Comparison of ENCODE assay signal across 8 cellular contexts in genomic region chr3:52845691-52846426, GRCh38. TPM values are rescaled to one million over a fixed set of nuclear protein-coding genes. Genes with fewer than 3 reads are reported as not detected.
DNase-seq lines count a peak whose midpoint lies in the region; ATAC-seq and TF ChIP-seq lines count a peak whose summit lies in the region.
"Had no signal": no experiment of that assay in that cellular context is flagged by ENCODE, and none has a peak within 500 bp of the region (broad histone marks: within the 10 kb centered on the region; RNA-seq: fewer than 3 reads in every experiment).

No MANE protein-coding gene starts in this region.

- no peak for TF ChIP-seq POLR2A in esophagus squamous epithelium (IDR thresholded peaks at IDR 0.05)
- TF ChIP-seq POLR2A in thyroid gland (IDR thresholded peaks at IDR 0.05) = no peak

- H3K4me1 ChIP-seq in esophagus squamous epithelium = peaks cover 0 to 67% (median 37%) of the 10 kb centered on the region in 3 donors
- peaks cover 4 to 31% of the 10 kb centered on the region in 2 donors for H3K4me1 ChIP-seq in thyroid gland

- no peaks in the 10 kb centered on the region for H3K9me3 Mint-ChIP-seq in activated CD8-positive, alpha-beta T cell treated with anti-CD3 and anti-CD28 coated beads for 36 hours
- H3K9me3 Mint-ChIP-seq in activated CD8-positive, alpha-beta T cell treated with anti-CD3 and anti-CD28 coated beads, Interleukin-2, amount 10 ng/mL, durations not matched to agents 7 days and 5 days (ENCODE audit: insufficient read depth) = no peaks in the 10 kb centered on the region

- CTCF ChIA-PET in activated CD8-positive, alpha-beta T cell treated with anti-CD3 and anti-CD28 coated beads for 36 hours (lab: Charles Lee) = interaction anchor here (0.9 to 3.6 kb wide), 14 partner anchors 8 to 349 kb away, joined by 3 to 11 read pairs (median 3); no protein-coding TSS in a partner anchor
- CTCF ChIA-PET in activated CD8-positive, alpha-beta T cell treated with anti-CD3 and anti-CD28 coated beads, Interleukin-2, amount 10 ng/mL, durations not matched to agents 7 days and 5 days (lab: Charles Lee) = interaction anchor here (0.7 to 2.2 kb wide), 12 partner anchors 9 to 264 kb away, joined by 3 to 6 read pairs (median 3); no protein-coding TSS in a partner anchor

- no peak for ATAC-seq in activated CD8-positive, alpha-beta T cell treated with anti-CD3 and anti-CD28 coated beads for 36 hours
- ATAC-seq in activated CD8-positive, alpha-beta T cell treated with anti-CD3 and anti-CD28 coated beads, Interleukin-2, amount 10 ng/mL, durations not matched to agents 7 days and 5 days = no peak

- H3K27me3 Mint-ChIP-seq in activated CD8-positive, alpha-beta T cell treated with anti-CD3 and anti-CD28 coated beads for 36 hours = no peaks in the 10 kb centered on the region
- H3K27me3 Mint-ChIP-seq in activated CD8-positive, alpha-beta T cell treated with anti-CD3 and anti-CD28 coated beads, Interleukin-2, amount 10 ng/mL, durations not matched to agents 7 days and 5 days (ENCODE audit: low read depth) = no peaks in the 10 kb centered on the region

- no peaks in the 10 kb centered on the region for H3K4me1 Mint-ChIP-seq in activated CD8-positive, alpha-beta T cell treated with anti-CD3 and anti-CD28 coated beads for 36 hours (ENCODE audit: low read depth)
- peaks cover 9% of the 10 kb centered on the region for H3K4me1 Mint-ChIP-seq in activated CD8-positive, alpha-beta T cell treated with anti-CD3 and anti-CD28 coated beads, Interleukin-2, amount 10 ng/mL, durations not matched to agents 7 days and 5 days (ENCODE audit: low read depth)

- intact Hi-C loops in activated CD8-positive, alpha-beta T cell treated with anti-CD3 and anti-CD28 coated beads for 36 hours (cut with micrococcal nuclease) = no loop called here
- intact Hi-C loops in esophagus squamous epithelium (cut with DNase I) = no loop called here
- intact Hi-C loops in thyroid gland (cut with DNase I) = no loop called here

- peak; percentile 54 for TF ChIP-seq CTCF in activated CD8-positive, alpha-beta T cell treated with anti-CD3 and anti-CD28 coated beads for 36 hours (IDR thresholded peaks at IDR 0.05)
- TF ChIP-seq CTCF in esophagus squamous epithelium (IDR thresholded peaks at IDR 0.05) = peak in 5 of 6 experiments; percentile 12 to 39 (median 27)
- TF ChIP-seq CTCF in thyroid gland (IDR thresholded peaks at IDR 0.05) = peak in 2 of 6 experiments; percentile 38 to 49

- WGBS in esophagus squamous epithelium, 2 donors = 68 to 71% methylated on average over 5 to 6 of the region's 7 CpGs
- WGBS in thyroid gland, 2 donors = 64 to 71% methylated on average over 5 to 6 of the region's 7 CpGs

- peaks cover 0 to 60% (median 6%) of the 10 kb centered on the region in 3 donors for H3K36me3 ChIP-seq in esophagus squamous epithelium
- H3K36me3 ChIP-seq in thyroid gland = peaks cover 8 to 35% of the 10 kb centered on the region in 2 donors

- H3K27me3 ChIP-seq in esophagus squamous epithelium = no peaks in the 10 kb centered on the region
- H3K27me3 ChIP-seq in thyroid gland = no peaks in the 10 kb centered on the region

- H3K4me3 Mint-ChIP-seq in activated CD8-positive, alpha-beta T cell treated with anti-CD3 and anti-CD28 coated beads for 36 hours = no peak overlapping the region
- H3K4me3 Mint-ChIP-seq in activated CD8-positive, alpha-beta T cell treated with anti-CD3 and anti-CD28 coated beads, Interleukin-2, amount 10 ng/mL, durations not matched to agents 7 days and 5 days = no peak overlapping the region

- H3K27ac Mint-ChIP-seq in activated CD8-positive, alpha-beta T cell treated with anti-CD3 and anti-CD28 coated beads for 36 hours = no peak overlapping the region
- H3K27ac Mint-ChIP-seq in activated CD8-positive, alpha-beta T cell treated with anti-CD3 and anti-CD28 coated beads, Interleukin-2, amount 10 ng/mL, durations not matched to agents 7 days and 5 days = no peak overlapping the region

- H3K27ac ChIP-seq in esophagus squamous epithelium (peak overlapping the region; percentile 31 to 92 (median 78)), thyroid gland (peak overlapping the region; percentile 39 to 57 (median 52))
- H3K27ac ChIP-seq: C4-2B had no signal

- peaks cover 4% of the 10 kb centered on the region for H3K36me3 Mint-ChIP-seq in activated CD8-positive, alpha-beta T cell treated with anti-CD3 and anti-CD28 coated beads for 36 hours (ENCODE audit: low read depth)
- peaks cover 7% of the 10 kb centered on the region for H3K36me3 Mint-ChIP-seq in activated CD8-positive, alpha-beta T cell treated with anti-CD3 and anti-CD28 coated beads, Interleukin-2, amount 10 ng/mL, durations not matched to agents 7 days and 5 days (ENCODE audit: low read depth)

- H3K4me3 ChIP-seq in esophagus squamous epithelium (no peak overlapping the region), thyroid gland (replicated peaks in 1 of 3) (no peak overlapping the region)

- H3K9me3 ChIP-seq in esophagus squamous epithelium (no peaks in the 10 kb centered on the region), thyroid gland (no peaks in the 10 kb centered on the region)

- POLR2A ChIA-PET in activated CD8-positive, alpha-beta T cell treated with anti-CD3 and anti-CD28 coated beads for 36 hours (lab: Charles Lee) = no interaction called here
- POLR2A ChIA-PET in activated CD8-positive, alpha-beta T cell treated with anti-CD3 and anti-CD28 coated beads, Interleukin-2, amount 10 ng/mL, durations not matched to agents 7 days and 5 days (lab: Charles Lee) = no interaction called here

- DNase-seq in activated CD8-positive, alpha-beta T cell treated with anti-CD3 and anti-CD28 coated beads for 36 hours = peak; percentile 39
- DNase-seq in activated CD8-positive, alpha-beta T cell treated with anti-CD3 and anti-CD28 coated beads, Interleukin-2, amount 10 ng/mL, durations not matched to agents 7 days and 5 days = no peak
- DNase-seq in esophagus squamous epithelium (lab: John Stamatoyannopoulos, UW) (no peak), thyroid gland (no peak), ureter (ENCODE audit: low spot score) (no peak), SW 1271 (lab: John Stamatoyannopoulos, UW) (no peak)

RNA-seq across cellular contexts. Expression of gene MUSTN1, which starts 11.0 kb away (rescaled TPM):
- total RNA-seq in activated CD8-positive, alpha-beta T cell treated with anti-CD3 and anti-CD28 coated beads for 36 hours = not detected
- total RNA-seq in activated CD8-positive, alpha-beta T cell treated with anti-CD3 and anti-CD28 coated beads, Interleukin-2, amount 10 ng/mL, durations not matched to agents 7 days and 5 days = 1 to 10 TPM; 1.5 TPM
- total RNA-seq in esophagus squamous epithelium = 10 to 100 TPM in 1 of 4 donors, 1 to 10 TPM in 2, not detected in 1; 4.2 to 15.7 (median 5.7) TPM
- 1 to 10 TPM; 4.0 to 7.0 (median 6.7) TPM for total RNA-seq in thyroid gland
- total RNA-seq in ureter = 15.9 TPM

RNA-seq across cellular contexts. Expression of gene ITIH4, which starts 15.4 kb away (rescaled TPM):
- 1 to 10 TPM; 3.9 to 5.5 TPM for total RNA-seq in activated CD8-positive, alpha-beta T cell treated with anti-CD3 and anti-CD28 coated beads for 36 hours
- total RNA-seq in activated CD8-positive, alpha-beta T cell treated with anti-CD3 and anti-CD28 coated beads, Interleukin-2, amount 10 ng/mL, durations not matched to agents 7 days and 5 days = 10 to 100 TPM; 15.1 to 16.3 TPM
- total RNA-seq in esophagus squamous epithelium = 1 to 10 TPM in 3 of 4 donors, under 1 TPM in 1; 0.22 to 2.3 (median 1.5) TPM
- total RNA-seq in thyroid gland = 1 to 10 TPM; 3.9 to 8.6 (median 7.5) TPM
- total RNA-seq in ureter = 37.1 TPM

RNA-seq across cellular contexts. Expression of gene ITIH3, which starts 51.3 kb away (rescaled TPM):
- total RNA-seq in activated CD8-positive, alpha-beta T cell treated with anti-CD3 and anti-CD28 coated beads for 36 hours = not detected
- total RNA-seq in activated CD8-positive, alpha-beta T cell treated with anti-CD3 and anti-CD28 coated beads, Interleukin-2, amount 10 ng/mL, durations not matched to agents 7 days and 5 days = not detected
- total RNA-seq in esophagus squamous epithelium (1 to 10 TPM in 2 of 4 donors, under 1 TPM in 1, not detected in 1; 0.26 to 3.7 (median 1.3) TPM), thyroid gland (10 to 100 TPM in 1 of 4 donors, 1 to 10 TPM in 2, under 1 TPM in 1; 0.89 to 12.8 (median 1.4) TPM), ureter (4.6 TPM)
- total RNA-seq: mononuclear cell had no signal

RNA-seq across cellular contexts. Expression of gene STIMATE, which starts 51.5 kb away (rescaled TPM):
- 10 to 100 TPM; 17.3 to 18.3 TPM for total RNA-seq in activated CD8-positive, alpha-beta T cell treated with anti-CD3 and anti-CD28 coated beads for 36 hours
- 10 to 100 TPM; 26.5 to 29.9 TPM for total RNA-seq in activated CD8-positive, alpha-beta T cell treated with anti-CD3 and anti-CD28 coated beads, Interleukin-2, amount 10 ng/mL, durations not matched to agents 7 days and 5 days
- total RNA-seq in esophagus squamous epithelium (10 to 100 TPM in 3 of 4 donors, 1 to 10 TPM in 1; 7.0 to 14.7 (median 12.4) TPM), thyroid gland (10 to 100 TPM; 15.0 to 22.1 (median 18.7) TPM), ureter (35.7 TPM)
